In the genomic region with DNA sequence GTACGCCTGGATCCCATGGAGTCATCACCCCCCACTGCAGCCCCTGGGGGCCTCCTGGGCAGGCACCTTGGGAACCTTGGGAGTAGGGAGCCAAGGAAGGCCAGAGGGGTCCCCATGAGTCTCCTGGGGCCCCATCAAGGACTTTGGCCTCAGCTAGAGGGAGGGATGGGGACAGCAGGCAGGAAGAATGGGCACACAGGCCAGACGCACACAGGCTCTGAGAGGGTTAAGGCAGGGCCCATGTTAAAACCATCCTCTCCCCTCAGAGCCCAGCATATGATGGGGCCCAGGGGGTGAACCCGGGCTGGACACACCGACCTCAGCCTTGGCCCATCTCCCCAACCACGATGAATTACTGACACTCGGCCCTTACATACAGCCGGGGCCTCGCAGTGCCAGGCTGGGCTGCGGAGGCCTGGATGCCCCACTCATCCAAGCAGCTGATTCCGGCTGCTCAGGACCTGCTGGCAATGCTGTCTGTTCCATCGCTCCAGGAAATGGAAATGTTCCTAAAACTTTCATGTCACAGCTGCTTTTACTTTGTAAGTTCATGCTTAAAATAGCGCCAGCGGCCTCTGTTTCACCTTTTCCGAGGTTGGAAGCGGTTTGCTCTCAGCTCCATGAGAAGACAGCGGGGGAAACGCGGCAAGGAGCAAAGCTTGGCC, we compare ENCODE assay signal across 1 cellular context.
TF ChIP-seq lines count a peak whose summit lies in the region.

No MANE protein-coding gene starts in this region.

TF ChIP-seq in SK-N-SH, 30 proteins besides CTCF, POLR2A, EP300 and RAD21 (continued from another document):
- TF ChIP-seq, protein P1, sequence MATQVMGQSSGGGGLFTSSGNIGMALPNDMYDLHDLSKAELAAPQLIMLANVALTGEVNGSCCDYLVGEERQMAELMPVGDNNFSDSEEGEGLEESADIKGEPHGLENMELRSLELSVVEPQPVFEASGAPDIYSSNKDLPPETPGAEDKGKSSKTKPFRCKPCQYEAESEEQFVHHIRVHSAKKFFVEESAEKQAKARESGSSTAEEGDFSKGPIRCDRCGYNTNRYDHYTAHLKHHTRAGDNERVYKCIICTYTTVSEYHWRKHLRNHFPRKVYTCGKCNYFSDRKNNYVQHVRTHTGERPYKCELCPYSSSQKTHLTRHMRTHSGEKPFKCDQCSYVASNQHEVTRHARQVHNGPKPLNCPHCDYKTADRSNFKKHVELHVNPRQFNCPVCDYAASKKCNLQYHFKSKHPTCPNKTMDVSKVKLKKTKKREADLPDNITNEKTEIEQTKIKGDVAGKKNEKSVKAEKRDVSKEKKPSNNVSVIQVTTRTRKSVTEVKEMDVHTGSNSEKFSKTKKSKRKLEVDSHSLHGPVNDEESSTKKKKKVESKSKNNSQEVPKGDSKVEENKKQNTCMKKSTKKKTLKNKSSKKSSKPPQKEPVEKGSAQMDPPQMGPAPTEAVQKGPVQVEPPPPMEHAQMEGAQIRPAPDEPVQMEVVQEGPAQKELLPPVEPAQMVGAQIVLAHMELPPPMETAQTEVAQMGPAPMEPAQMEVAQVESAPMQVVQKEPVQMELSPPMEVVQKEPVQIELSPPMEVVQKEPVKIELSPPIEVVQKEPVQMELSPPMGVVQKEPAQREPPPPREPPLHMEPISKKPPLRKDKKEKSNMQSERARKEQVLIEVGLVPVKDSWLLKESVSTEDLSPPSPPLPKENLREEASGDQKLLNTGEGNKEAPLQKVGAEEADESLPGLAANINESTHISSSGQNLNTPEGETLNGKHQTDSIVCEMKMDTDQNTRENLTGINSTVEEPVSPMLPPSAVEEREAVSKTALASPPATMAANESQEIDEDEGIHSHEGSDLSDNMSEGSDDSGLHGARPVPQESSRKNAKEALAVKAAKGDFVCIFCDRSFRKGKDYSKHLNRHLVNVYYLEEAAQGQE (IDR thresholded peaks at IDR 0.05; ENCODE audit: low read depth, low read length): no peak
- peak; percentile 53; the same call in 1 of the 2 replicates for TF ChIP-seq MEF2A (IDR thresholded peaks at IDR 0.05; ENCODE audit: borderline replicate concordance, low read depth)
